Comparison of ENCODE assay signal across 1 cellular context in genomic region chr14:71321556-71322315, GRCh38.
TF ChIP-seq lines count a peak whose summit lies in the region.

No MANE protein-coding gene starts in this region.

TF ChIP-seq in GM12878, 131 proteins besides CTCF, POLR2A, EP300 and RAD21 (continued from another document):
- TF ChIP-seq BCLAF1 (IDR thresholded peaks at IDR 0.05) = no peak
- peak; percentile 11; the same call in 1 of the 2 replicates for TF ChIP-seq RELB (IDR thresholded peaks at IDR 0.05; ENCODE audit: low read depth)
- TF ChIP-seq REST (IDR thresholded peaks at IDR 0.05; ENCODE audit: low read depth, low read length) = no peak
- 0 out of 2 replicates have a peak, but pooled peaks have one; percentile 9 for TF ChIP-seq YY1 (IDR thresholded peaks at IDR 0.05; ENCODE audit: low read depth, low read length)
- TF ChIP-seq IKZF2 (IDR thresholded peaks at IDR 0.05) = peak; percentile 36 to 47; a peak in 2 of 4 replicates
- TF ChIP-seq MLLT1 (IDR thresholded peaks at IDR 0.05) = peak; percentile 72
- TF ChIP-seq ELK1 (IDR thresholded peaks at IDR 0.05; ENCODE audit: low read depth, low read length) = no peak
- TF ChIP-seq ZNF687 (IDR thresholded peaks at IDR 0.05) = no peak
- peak; percentile 14 for TF ChIP-seq RUNX3 (IDR thresholded peaks at IDR 0.05; ENCODE audit: low read length)
- peak; percentile 14 for TF ChIP-seq CUX1 (IDR thresholded peaks at IDR 0.05; ENCODE audit: insufficient replicate concordance, low read depth, low read length)
- no peak for TF ChIP-seq SMC3 (IDR thresholded peaks at IDR 0.05; ENCODE audit: borderline replicate concordance, low read length)
